ENCODE assay signal across 20 cellular contexts in the genomic region with DNA sequence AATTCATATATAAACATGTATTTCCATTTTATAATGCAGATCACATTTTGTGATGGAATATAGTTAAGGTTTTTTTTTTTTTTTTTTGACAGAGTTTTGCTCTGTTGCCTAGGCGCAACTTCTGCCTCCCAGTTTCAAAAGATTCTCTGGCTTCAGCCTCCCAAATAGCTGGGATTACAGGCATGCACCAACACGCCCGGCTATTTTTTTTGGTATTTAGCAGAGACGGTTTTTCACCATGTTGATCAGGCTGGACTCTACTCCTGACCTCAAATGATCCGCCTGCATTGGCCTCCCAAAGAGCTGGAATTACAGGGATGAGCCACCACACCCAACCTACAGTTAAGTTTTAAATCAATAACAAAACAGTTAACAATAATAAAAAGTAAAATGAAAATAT. TPM values are rescaled to one million over a fixed set of nuclear protein-coding genes. Genes with fewer than 3 reads are reported as not detected.
DNase-seq lines count a peak whose midpoint lies in the region; ATAC-seq, FAIRE-seq and TF ChIP-seq lines count a peak whose summit lies in the region.
"Had no signal": no experiment of that assay in that cellular context is flagged by ENCODE, and none has a peak within 500 bp of the region (broad histone marks: within the 10 kb centered on the region; RNA-seq: fewer than 3 reads in every experiment).

No MANE protein-coding gene starts in this region.

- no peak overlapping the region for H3K18ac ChIP-seq in trophoblast cell (ENCODE audit: low read length)

- ATAC-seq in GM23338 = no peak; the same call in 2 of the 3 replicates
- ATAC-seq in K562 = no peak
- no peak for ATAC-seq in GM21529 (IDR thresholded peaks at IDR 0.05; ENCODE audit: unreplicated experiment)
- no peak for ATAC-seq in omental fat pad (ENCODE audit: low FRiP score)
- ATAC-seq: HepG2 had no signal

- H4K91ac ChIP-seq in trophoblast cell (ENCODE audit: low read depth, low read length) = no peak overlapping the region

- no peaks in the 10 kb centered on the region for H3K9me1 ChIP-seq in K562 (ENCODE audit: control insufficient read depth, insufficient read depth, low read length)

- no peaks in the 10 kb centered on the region; the same call in 2 of the 3 replicates for H3K36me3 Mint-ChIP-seq in GM23338 (ENCODE audit: low read depth)
- H3K36me3 Mint-ChIP-seq: CD14-positive monocyte; CD4-positive, alpha-beta memory T cell; IgD-negative memory B cell had no signal

- H3K79me2 ChIP-seq in GM23338 (replicated peaks; ENCODE audit: insufficient read depth) = no peaks in the 10 kb centered on the region
- no peaks in the 10 kb centered on the region for H3K79me2 ChIP-seq in K562 (ENCODE audit: control insufficient read depth, insufficient read depth, low read length)
- H3K79me2 ChIP-seq in trophoblast cell (ENCODE audit: control insufficient read depth, insufficient read depth, low read length, poor library complexity) = no peaks in the 10 kb centered on the region

- H3K14ac ChIP-seq in trophoblast cell (ENCODE audit: low read length) = no peak overlapping the region

- TF ChIP-seq CTCF in GM23338 (conservative IDR thresholded peaks at IDR 0.05; ENCODE audit: low read depth in 2 of 2) (no peak), K562 (IDR thresholded peaks at IDR 0.05 in 2 of 3, conservative IDR thresholded peaks at IDR 0.05 in 1 of 3; ENCODE audit: insufficient read depth in 2 of 3, low read depth in 1 of 3, low read length in 3 of 3) (no peak), omental fat pad (IDR thresholded peaks at IDR 0.05) (no peak)

- H3K27me3 Mint-ChIP-seq in GM23338 (ENCODE audit: insufficient read depth, low read depth, poor library complexity) = no peaks in the 10 kb centered on the region
- H3K27me3 Mint-ChIP-seq: CD4-positive, alpha-beta memory T cell; IgD-negative memory B cell had no signal

- POLR2A ChIA-PET in K562 (lab: Yijun Ruan, JAX) = interaction anchor here (1.0 to 1.2 kb wide), 2 partner anchors 12 to 14 kb away, joined by 3 read pairs; no protein-coding TSS in a partner anchor

- TF ChIP-seq EP300 in K562 (IDR thresholded peaks at IDR 0.05; ENCODE audit: low read length) = no peak

- H3K4me1 ChIP-seq in GM23338 (ENCODE audit: insufficient read depth) (peaks cover 32% of the 10 kb centered on the region), HUES48 (ENCODE audit: control insufficient read depth, insufficient read depth, low read length) (peaks cover 42% of the 10 kb centered on the region), K562 (replicated peaks in 1 of 2; ENCODE audit: control insufficient read depth in 2 of 2, insufficient read depth in 2 of 2, low read length in 2 of 2) (no peaks in the 10 kb centered on the region), trophoblast cell (ENCODE audit: control insufficient read depth in 1 of 2, insufficient read depth in 2 of 2, low read length in 2 of 2) (no peaks in the 10 kb centered on the region)

- no peak for TF ChIP-seq POLR2A in K562 (conservative IDR thresholded peaks at IDR 0.05)

- no peak overlapping the region for H2BK12ac ChIP-seq in trophoblast cell (ENCODE audit: low read length)

- H3K9me3 ChIP-seq in HUES48 (ENCODE audit: control insufficient read depth, insufficient read depth, low read length) (no peaks in the 10 kb centered on the region), K562 (replicated peaks; ENCODE audit: control insufficient read depth, insufficient read depth, low read depth, low read length) (no peaks in the 10 kb centered on the region), trophoblast cell (ENCODE audit: insufficient read depth, low read depth, low read length) (no peaks in the 10 kb centered on the region)
- H3K9me3 ChIP-seq: BLaER1 had no signal

- H3K27ac Mint-ChIP-seq in GM23338 = no peak overlapping the region
- H3K27ac Mint-ChIP-seq: CD14-positive monocyte; CD4-positive, alpha-beta memory T cell; IgD-negative memory B cell had no signal

- DNase-seq in GM23338 (ENCODE audit: low spot score) (peak; percentile 41), K562 (ENCODE audit: extremely low read depth in 1 of 4, low spot score in 3 of 4) (no peak), trophoblast cell (peak; percentile 67 to 78), omental fat pad (ENCODE audit: low spot score) (no peak), HUDEP-2 (lab: John Stamatoyannopoulos, UW; ENCODE audit: unreplicated experiment in 76 of 76) (no peak)
- DNase-seq: 8988T, DMS153, DMS79, KG1 had no signal

- no peak overlapping the region for H2AK5ac ChIP-seq in trophoblast cell (ENCODE audit: low read length)

- no peaks in the 10 kb centered on the region for H3K36me3 ChIP-seq in GM23338 (ENCODE audit: insufficient read depth)
- H3K36me3 ChIP-seq in HUES48 (ENCODE audit: control insufficient read depth, insufficient read depth, low read length) = no peaks in the 10 kb centered on the region
- H3K36me3 ChIP-seq in K562 (ENCODE audit: control insufficient read depth, insufficient read depth, low read length) = peaks cover 31% of the 10 kb centered on the region; the same call in 1 of the 3 replicates
- H3K36me3 ChIP-seq in trophoblast cell (ENCODE audit: control insufficient read depth in 1 of 2, insufficient read depth in 2 of 2, low read length in 2 of 2) = no peaks in the 10 kb centered on the region
- H3K36me3 ChIP-seq: BLaER1 had no signal

- no peaks in the 10 kb centered on the region for H3K27me3 ChIP-seq in GM23338 (ENCODE audit: insufficient read depth)
- H3K27me3 ChIP-seq in HUES48 (ENCODE audit: control insufficient read depth, insufficient read depth, low read length) = no peaks in the 10 kb centered on the region
- no peaks in the 10 kb centered on the region for H3K27me3 ChIP-seq in K562 (ENCODE audit: control insufficient read depth in 2 of 2, insufficient read depth in 2 of 2, low read length in 2 of 2)
- H3K27me3 ChIP-seq in trophoblast cell (ENCODE audit: insufficient read depth, low read length) = no peaks in the 10 kb centered on the region
- H3K27me3 ChIP-seq: BLaER1 had no signal

- no TSS peak for BruUV-seq in K562 (replicated peaks; lab: Mats Ljungman, UMichigan)

- H2AFZ ChIP-seq in GM23338 = no peak overlapping the region
- no peak overlapping the region for H2AFZ ChIP-seq in K562 (ENCODE audit: low read depth, low read length)
- no peak overlapping the region for H2AFZ ChIP-seq in trophoblast cell (ENCODE audit: insufficient read depth, low read length, poor library complexity)

- no peak overlapping the region for H3K23ac ChIP-seq in trophoblast cell (ENCODE audit: low read length)

- intact Hi-C loops in K562 (cut with micrococcal nuclease) = no loop called here

- H2BK5ac ChIP-seq in trophoblast cell (ENCODE audit: low read depth, low read length, poor library complexity) = no peak overlapping the region

- no peaks in the 10 kb centered on the region for H4K20me1 ChIP-seq in GM23338 (replicated peaks; ENCODE audit: insufficient read depth)
- H4K20me1 ChIP-seq in K562 (replicated peaks; ENCODE audit: control insufficient read depth, insufficient read depth, low read length) = no peaks in the 10 kb centered on the region
- H4K20me1 ChIP-seq: BLaER1 had no signal

- H3K4me3 ChIP-seq in GM23338 = peak overlapping the region; percentile 15; the same call in 1 of the 2 replicates
- no peak overlapping the region for H3K4me3 ChIP-seq in HUES48 (ENCODE audit: low read depth, low read length)
- H3K4me3 ChIP-seq in K562 = no peak overlapping the region
- H3K4me3 ChIP-seq in trophoblast cell (ENCODE audit: low read depth, low read length) = no peak overlapping the region
- H3K4me3 ChIP-seq: BLaER1 had no signal

- H3K4ac ChIP-seq in trophoblast cell (ENCODE audit: low read depth, low read length) = no peak overlapping the region

- no peak overlapping the region for H3K4me3 Mint-ChIP-seq in GM23338
- H3K4me3 Mint-ChIP-seq: CD14-positive monocyte; CD4-positive, alpha-beta memory T cell; IgD-negative memory B cell had no signal

- FAIRE-seq in K562 (lab: Jason Lieb, UNC) = no peak
- FAIRE-seq: GM12892, GM18507, H54, HepG2 had no signal

- no peak overlapping the region for H4K8ac ChIP-seq in trophoblast cell (ENCODE audit: low read depth, low read length)

- H3K27ac ChIP-seq in GM23338 (ENCODE audit: low read depth) (peak overlapping the region; percentile 35), HUES48 (ENCODE audit: low read depth, low read length) (peak overlapping the region; percentile 33), K562 (ENCODE audit: extremely low read depth, low read depth, low read length) (no peak overlapping the region), trophoblast cell (ENCODE audit: low read depth, low read length) (no peak overlapping the region)
- H3K27ac ChIP-seq: BLaER1 had no signal

- in situ Hi-C loops in K562 (cut with MboI) = no loop called here

- H3K9ac ChIP-seq in HUES48 (ENCODE audit: low read depth, low read length) = no peak overlapping the region
- no peak overlapping the region for H3K9ac ChIP-seq in K562 (ENCODE audit: insufficient read depth in 1 of 2, low read depth in 2 of 2, low read length in 2 of 2)
- no peak overlapping the region for H3K9ac ChIP-seq in trophoblast cell (ENCODE audit: low read length)
- H3K9ac ChIP-seq: BLaER1 had no signal

- no peak for TF ChIP-seq RAD21 in K562 (CRISPR knock-in tag; conservative IDR thresholded peaks at IDR 0.05 in 1 of 2, IDR thresholded peaks at IDR 0.05 in 1 of 2)

- peaks cover 52% of the 10 kb centered on the region for H3K9me3 Mint-ChIP-seq in GM23338
- H3K9me3 Mint-ChIP-seq: CD4-positive, alpha-beta memory T cell; IgD-negative memory B cell had no signal

- H3K9me2 ChIP-seq in GM23338 (ENCODE audit: insufficient read depth) = no peaks in the 10 kb centered on the region

- CTCF ChIA-PET in K562 (lab: Yijun Ruan, JAX; ENCODE audit: low intra/inter-chr PET ratio) = interaction anchor here (0.6 kb wide), 1 partner anchor 262 kb away, joined by 5 read pairs; no protein-coding TSS in a partner anchor

- H3F3A ChIP-seq in GM23338 (replicated peaks; ENCODE audit: low read depth) = no peaks in the 10 kb centered on the region

- H3K4me2 ChIP-seq in GM23338 (peak overlapping the region; percentile 35), K562 (ENCODE audit: insufficient read depth, low read length) (no peak overlapping the region), trophoblast cell (ENCODE audit: low read length) (no peak overlapping the region)
- H3K4me2 ChIP-seq: BLaER1 had no signal

- 49% methylated on average over 5 of the region's 5 CpGs for WGBS in K562 (ENCODE audit: insufficient coverage, low coverage, missing lambda C conversion rate)
- no CpG with 5 or more reads among the region's 5 CpGs for WGBS in trophoblast cell (ENCODE audit: extremely low coverage, insufficient coverage, insufficient read length)

- no peaks in the 10 kb centered on the region for H3K79me1 ChIP-seq in trophoblast cell (ENCODE audit: low read length)

- peaks cover 15% of the 10 kb centered on the region; the same call in 2 of the 3 replicates for H3K4me1 Mint-ChIP-seq in GM23338

- H4K12ac ChIP-seq in trophoblast cell (ENCODE audit: low read depth, low read length) = no peak overlapping the region

- H2BK120ac ChIP-seq in trophoblast cell (ENCODE audit: insufficient read depth, low read length, poor library complexity) = no peak overlapping the region

RNA-seq across cellular contexts. Expression of a gene that starts 18.8 kb away (rescaled TPM):
- not detected in 2 replicates for total RNA-seq in GM23338 (2014; rRNA removed; shearing (Covaris generic))
- polyA plus RNA-seq in GM23338 (2016; fragmentation: Nextera tagmentation; extraction: Ambion mirVana) (0.30 TPM in 1 of 2 replicates, not detected in the other), K562 (2011; rRNA removed) (6.1 and 6.8 TPM in 2 replicates), K562 (2014; fragmentation: Illumina TruSeq; extraction: Trizol) (6.9 and 7.1 TPM in 2 replicates), K562 (2014; fragmentation: Nextera tagmentation; extraction: Ambion mirVana) (1 to 10 TPM; 3.7 to 5.1 TPM), K562 (2014; rRNA removed) (11.1 and 11.2 TPM in 2 replicates)
- total RNA-seq in K562 (2011; cell fraction: chromatin; rRNA removed; ENCODE audit: low replicate concordance) = 16.1 and 61.9 TPM in 2 replicates
- total RNA-seq in K562 (2011; cell fraction: nucleolus; rRNA removed) = 10.8 and 13.3 TPM in 2 replicates
- 27.7 and 41.4 TPM in 2 replicates for total RNA-seq in K562 (2011; cell fraction: nucleoplasm; rRNA removed)
- total RNA-seq in K562 (2014; rRNA removed) (3.5 and 3.6 TPM in 2 replicates), K562 (2014; rRNA removed; fragmentation: Illumina TruSeq; extraction: Trizol) (10.0 and 10.5 TPM in 2 replicates), K562 (2015; rRNA removed; fragmentation: Illumina TruSeq; extraction: Trizol) (8.8 and 9.2 TPM in 2 replicates), K562 (2021) (11.3 and 11.5 TPM in 2 replicates), omental fat pad (not detected)
- polyA plus RNA-seq in K562 (2011; cell fraction: cytosol; rRNA removed) = 1.0 and 3.2 TPM in 2 replicates
- 9.4 and 15.7 TPM in 2 replicates for polyA plus RNA-seq in K562 (2011; cell fraction: nucleus; rRNA removed)
- polyA plus RNA-seq in K562 (2012) = 5.1 and 6.2 TPM in 2 replicates
- 14.8 and 18.2 TPM in 2 replicates for polyA minus RNA-seq in K562 (2011; rRNA and poly(A)+ RNA removed)
- polyA minus RNA-seq in K562 (2011; cell fraction: cytosol; rRNA and poly(A)+ RNA removed) = 6.2 and 6.5 TPM in 2 replicates
- polyA minus RNA-seq in K562 (2011; cell fraction: nucleus; rRNA and poly(A)+ RNA removed) = 10.2 and 19.5 TPM in 2 replicates
- not detected in 2 replicates for polyA plus RNA-seq in trophoblast cell (2013)
- total RNA-seq: CD4-positive, alpha-beta memory T cell; HepG2 had no signal
- polyA plus RNA-seq: AG04450; CD14-positive monocyte; CD4-positive, alpha-beta memory T cell; HepG2; IgD-negative memory B cell had no signal

Comparison
In these comparisons a context has a peak if more than half of its experiments do, and no peak if none do; other contexts are left out.
1. DNase-seq: peak in GM23338 (single experiment) and trophoblast cell (2 of 2); none in K562 (0 of 4), omental fat pad (single experiment) and HUDEP-2 (0 of 76).
2. H3K27ac ChIP-seq: peak in GM23338 (single experiment) and HUES48 (single experiment); none in K562 (single experiment) and trophoblast cell (single experiment).